ENCODE assay signal across 1 cellular context in the genomic region with DNA sequence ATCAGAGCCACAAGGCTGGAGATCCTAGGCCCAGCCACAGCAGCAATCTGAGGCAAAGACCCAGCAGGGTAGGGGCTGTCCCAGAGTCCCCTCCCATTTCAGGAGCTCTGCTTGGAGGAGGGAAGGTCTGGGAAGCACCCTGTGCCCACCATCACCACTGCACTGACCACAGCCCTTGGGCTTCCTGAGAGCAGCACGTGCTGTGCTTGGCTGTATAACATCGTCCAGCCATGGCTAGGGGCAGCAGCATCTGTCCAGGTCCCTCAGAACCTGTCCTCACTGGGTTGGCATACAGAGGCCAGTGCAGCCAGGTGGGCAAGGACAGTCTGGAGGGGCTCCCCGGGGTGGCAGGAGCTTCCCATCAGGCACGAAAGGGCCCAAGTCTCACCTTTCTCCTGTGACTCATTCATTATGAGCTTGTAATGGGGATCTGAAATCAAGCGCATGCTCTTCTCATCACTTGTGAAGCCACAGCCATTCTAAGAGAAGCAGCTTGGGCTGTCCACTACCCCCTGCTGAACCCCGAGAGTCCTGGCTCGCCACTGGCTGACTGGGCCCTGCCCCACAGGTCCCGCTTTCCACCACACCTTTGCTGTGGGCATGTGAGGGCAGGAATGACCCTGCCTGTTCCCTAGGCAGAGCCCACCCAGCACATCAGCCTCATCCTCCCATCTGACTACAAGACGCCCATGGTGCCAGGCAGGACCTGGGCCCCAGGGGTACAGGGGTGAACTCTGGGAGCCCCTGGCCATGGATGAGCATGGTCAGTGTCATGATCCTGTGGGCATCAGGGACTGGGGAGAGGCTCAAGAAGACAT.
TF ChIP-seq lines count a peak whose summit lies in the region.

No MANE protein-coding gene starts in this region.

TF ChIP-seq in K562, 482 proteins besides CTCF, POLR2A, EP300 and RAD21 (continued from another document and continues in another):
- TF ChIP-seq, protein P1, sequence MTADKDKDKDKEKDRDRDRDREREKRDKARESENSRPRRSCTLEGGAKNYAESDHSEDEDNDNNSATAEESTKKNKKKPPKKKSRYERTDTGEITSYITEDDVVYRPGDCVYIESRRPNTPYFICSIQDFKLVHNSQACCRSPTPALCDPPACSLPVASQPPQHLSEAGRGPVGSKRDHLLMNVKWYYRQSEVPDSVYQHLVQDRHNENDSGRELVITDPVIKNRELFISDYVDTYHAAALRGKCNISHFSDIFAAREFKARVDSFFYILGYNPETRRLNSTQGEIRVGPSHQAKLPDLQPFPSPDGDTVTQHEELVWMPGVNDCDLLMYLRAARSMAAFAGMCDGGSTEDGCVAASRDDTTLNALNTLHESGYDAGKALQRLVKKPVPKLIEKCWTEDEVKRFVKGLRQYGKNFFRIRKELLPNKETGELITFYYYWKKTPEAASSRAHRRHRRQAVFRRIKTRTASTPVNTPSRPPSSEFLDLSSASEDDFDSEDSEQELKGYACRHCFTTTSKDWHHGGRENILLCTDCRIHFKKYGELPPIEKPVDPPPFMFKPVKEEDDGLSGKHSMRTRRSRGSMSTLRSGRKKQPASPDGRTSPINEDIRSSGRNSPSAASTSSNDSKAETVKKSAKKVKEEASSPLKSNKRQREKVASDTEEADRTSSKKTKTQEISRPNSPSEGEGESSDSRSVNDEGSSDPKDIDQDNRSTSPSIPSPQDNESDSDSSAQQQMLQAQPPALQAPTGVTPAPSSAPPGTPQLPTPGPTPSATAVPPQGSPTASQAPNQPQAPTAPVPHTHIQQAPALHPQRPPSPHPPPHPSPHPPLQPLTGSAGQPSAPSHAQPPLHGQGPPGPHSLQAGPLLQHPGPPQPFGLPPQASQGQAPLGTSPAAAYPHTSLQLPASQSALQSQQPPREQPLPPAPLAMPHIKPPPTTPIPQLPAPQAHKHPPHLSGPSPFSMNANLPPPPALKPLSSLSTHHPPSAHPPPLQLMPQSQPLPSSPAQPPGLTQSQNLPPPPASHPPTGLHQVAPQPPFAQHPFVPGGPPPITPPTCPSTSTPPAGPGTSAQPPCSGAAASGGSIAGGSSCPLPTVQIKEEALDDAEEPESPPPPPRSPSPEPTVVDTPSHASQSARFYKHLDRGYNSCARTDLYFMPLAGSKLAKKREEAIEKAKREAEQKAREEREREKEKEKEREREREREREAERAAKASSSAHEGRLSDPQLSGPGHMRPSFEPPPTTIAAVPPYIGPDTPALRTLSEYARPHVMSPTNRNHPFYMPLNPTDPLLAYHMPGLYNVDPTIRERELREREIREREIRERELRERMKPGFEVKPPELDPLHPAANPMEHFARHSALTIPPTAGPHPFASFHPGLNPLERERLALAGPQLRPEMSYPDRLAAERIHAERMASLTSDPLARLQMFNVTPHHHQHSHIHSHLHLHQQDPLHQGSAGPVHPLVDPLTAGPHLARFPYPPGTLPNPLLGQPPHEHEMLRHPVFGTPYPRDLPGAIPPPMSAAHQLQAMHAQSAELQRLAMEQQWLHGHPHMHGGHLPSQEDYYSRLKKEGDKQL (CRISPR knock-in tag; IDR thresholded peaks at IDR 0.05; ENCODE audit: borderline replicate concordance) = no peak
- TF ChIP-seq, protein P2, sequence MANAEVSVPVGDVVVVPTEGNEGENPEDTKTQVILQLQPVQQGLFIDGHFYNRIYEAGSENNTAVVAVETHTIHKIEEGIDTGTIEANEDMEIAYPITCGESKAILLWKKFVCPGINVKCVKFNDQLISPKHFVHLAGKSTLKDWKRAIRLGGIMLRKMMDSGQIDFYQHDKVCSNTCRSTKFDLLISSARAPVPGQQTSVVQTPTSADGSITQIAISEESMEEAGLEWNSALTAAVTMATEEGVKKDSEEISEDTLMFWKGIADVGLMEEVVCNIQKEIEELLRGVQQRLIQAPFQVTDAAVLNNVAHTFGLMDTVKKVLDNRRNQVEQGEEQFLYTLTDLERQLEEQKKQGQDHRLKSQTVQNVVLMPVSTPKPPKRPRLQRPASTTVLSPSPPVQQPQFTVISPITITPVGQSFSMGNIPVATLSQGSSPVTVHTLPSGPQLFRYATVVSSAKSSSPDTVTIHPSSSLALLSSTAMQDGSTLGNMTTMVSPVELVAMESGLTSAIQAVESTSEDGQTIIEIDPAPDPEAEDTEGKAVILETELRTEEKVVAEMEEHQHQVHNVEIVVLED (CRISPR knock-in tag; IDR thresholded peaks at IDR 0.05) = no peak
- no peak for TF ChIP-seq POLR2B (IDR thresholded peaks at IDR 0.05; ENCODE audit: low read depth, partially characterized antibody)
- no peak for TF ChIP-seq SRSF1 (IDR thresholded peaks at IDR 0.05; ENCODE audit: low read depth, low read length)
- TF ChIP-seq KAT8 (IDR thresholded peaks at IDR 0.05; ENCODE audit: low read depth) = no peak
- TF ChIP-seq CBX3 (IDR thresholded peaks at IDR 0.05; ENCODE audit: borderline replicate concordance in 1 of 2, low read length in 2 of 2) = no peak
- TF ChIP-seq, protein P3, sequence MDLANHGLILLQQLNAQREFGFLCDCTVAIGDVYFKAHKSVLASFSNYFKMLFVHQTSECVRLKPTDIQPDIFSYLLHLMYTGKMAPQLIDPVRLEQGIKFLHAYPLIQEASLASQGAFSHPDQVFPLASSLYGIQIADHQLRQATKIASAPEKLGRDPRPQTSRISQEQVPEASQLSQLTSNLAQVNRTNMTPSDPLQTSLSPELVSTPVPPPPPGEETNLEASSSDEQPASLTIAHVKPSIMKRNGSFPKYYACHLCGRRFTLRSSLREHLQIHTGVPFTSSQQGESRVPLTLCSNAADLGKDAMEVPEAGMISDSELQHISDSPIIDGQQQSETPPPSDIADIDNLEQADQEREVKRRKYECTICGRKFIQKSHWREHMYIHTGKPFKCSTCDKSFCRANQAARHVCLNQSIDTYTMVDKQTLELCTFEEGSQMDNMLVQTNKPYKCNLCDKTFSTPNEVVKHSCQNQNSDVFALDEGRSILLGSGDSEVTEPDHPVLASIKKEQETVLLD (IDR thresholded peaks at IDR 0.05) = no peak
- no peak for TF ChIP-seq EP400 (IDR thresholded peaks at IDR 0.05)
- no peak for TF ChIP-seq NCOA4 (IDR thresholded peaks at IDR 0.05; ENCODE audit: partially characterized antibody)
- no peak for TF ChIP-seq ZNF184 (CRISPR knock-in tag; IDR thresholded peaks at IDR 0.05)
- no peak for TF ChIP-seq NFXL1 (CRISPR knock-in tag; IDR thresholded peaks at IDR 0.05)
- no peak for TF ChIP-seq MXI1 (IDR thresholded peaks at IDR 0.05; ENCODE audit: low read depth, low read length)
- TF ChIP-seq, protein P4, sequence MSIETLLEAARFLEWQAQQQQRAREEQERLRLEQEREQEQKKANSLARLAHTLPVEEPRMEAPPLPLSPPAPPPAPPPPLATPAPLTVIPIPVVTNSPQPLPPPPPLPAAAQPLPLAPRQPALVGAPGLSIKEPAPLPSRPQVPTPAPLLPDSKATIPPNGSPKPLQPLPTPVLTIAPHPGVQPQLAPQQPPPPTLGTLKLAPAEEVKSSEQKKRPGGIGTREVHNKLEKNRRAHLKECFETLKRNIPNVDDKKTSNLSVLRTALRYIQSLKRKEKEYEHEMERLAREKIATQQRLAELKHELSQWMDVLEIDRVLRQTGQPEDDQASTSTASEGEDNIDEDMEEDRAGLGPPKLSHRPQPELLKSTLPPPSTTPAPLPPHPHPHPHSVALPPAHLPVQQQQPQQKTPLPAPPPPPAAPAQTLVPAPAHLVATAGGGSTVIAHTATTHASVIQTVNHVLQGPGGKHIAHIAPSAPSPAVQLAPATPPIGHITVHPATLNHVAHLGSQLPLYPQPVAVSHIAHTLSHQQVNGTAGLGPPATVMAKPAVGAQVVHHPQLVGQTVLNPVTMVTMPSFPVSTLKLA (conservative IDR thresholded peaks at IDR 0.05) = no peak
- TF ChIP-seq ZKSCAN3 (CRISPR knock-in tag; IDR thresholded peaks at IDR 0.05) = no peak
- TF ChIP-seq SNRNP70 (optimal IDR thresholded peaks at IDR 0.05; ENCODE audit: low read depth, low read length) = no peak
- TF ChIP-seq KLF10 (CRISPR knock-in tag; IDR thresholded peaks at IDR 0.05) = no peak
- no peak for TF ChIP-seq TEAD4 (IDR thresholded peaks at IDR 0.05; ENCODE audit: low read length)
- 0 out of 2 replicates have a peak, but pooled peaks have one; percentile 11 for TF ChIP-seq TEAD4 (CRISPR knock-in tag; IDR thresholded peaks at IDR 0.05; ENCODE audit: borderline replicate concordance)
- TF ChIP-seq, protein P5, sequence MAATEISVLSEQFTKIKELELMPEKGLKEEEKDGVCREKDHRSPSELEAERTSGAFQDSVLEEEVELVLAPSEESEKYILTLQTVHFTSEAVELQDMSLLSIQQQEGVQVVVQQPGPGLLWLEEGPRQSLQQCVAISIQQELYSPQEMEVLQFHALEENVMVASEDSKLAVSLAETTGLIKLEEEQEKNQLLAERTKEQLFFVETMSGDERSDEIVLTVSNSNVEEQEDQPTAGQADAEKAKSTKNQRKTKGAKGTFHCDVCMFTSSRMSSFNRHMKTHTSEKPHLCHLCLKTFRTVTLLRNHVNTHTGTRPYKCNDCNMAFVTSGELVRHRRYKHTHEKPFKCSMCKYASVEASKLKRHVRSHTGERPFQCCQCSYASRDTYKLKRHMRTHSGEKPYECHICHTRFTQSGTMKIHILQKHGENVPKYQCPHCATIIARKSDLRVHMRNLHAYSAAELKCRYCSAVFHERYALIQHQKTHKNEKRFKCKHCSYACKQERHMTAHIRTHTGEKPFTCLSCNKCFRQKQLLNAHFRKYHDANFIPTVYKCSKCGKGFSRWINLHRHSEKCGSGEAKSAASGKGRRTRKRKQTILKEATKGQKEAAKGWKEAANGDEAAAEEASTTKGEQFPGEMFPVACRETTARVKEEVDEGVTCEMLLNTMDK (IDR thresholded peaks at IDR 0.05; ENCODE audit: borderline replicate concordance, insufficient read depth, low read depth, low read length, poor library complexity, severe bottlenecking) = no peak
- TF ChIP-seq FOXM1 (IDR thresholded peaks at IDR 0.05; ENCODE audit: low read depth) = no peak
- no peak for TF ChIP-seq FOXM1 (CRISPR knock-in tag; IDR thresholded peaks at IDR 0.05; ENCODE audit: low read depth)
- TF ChIP-seq ZNF444 (CRISPR knock-in tag; IDR thresholded peaks at IDR 0.05) = no peak
- TF ChIP-seq SMAD4 (CRISPR knock-in tag; conservative IDR thresholded peaks at IDR 0.05) = no peak
- TF ChIP-seq, protein P6, sequence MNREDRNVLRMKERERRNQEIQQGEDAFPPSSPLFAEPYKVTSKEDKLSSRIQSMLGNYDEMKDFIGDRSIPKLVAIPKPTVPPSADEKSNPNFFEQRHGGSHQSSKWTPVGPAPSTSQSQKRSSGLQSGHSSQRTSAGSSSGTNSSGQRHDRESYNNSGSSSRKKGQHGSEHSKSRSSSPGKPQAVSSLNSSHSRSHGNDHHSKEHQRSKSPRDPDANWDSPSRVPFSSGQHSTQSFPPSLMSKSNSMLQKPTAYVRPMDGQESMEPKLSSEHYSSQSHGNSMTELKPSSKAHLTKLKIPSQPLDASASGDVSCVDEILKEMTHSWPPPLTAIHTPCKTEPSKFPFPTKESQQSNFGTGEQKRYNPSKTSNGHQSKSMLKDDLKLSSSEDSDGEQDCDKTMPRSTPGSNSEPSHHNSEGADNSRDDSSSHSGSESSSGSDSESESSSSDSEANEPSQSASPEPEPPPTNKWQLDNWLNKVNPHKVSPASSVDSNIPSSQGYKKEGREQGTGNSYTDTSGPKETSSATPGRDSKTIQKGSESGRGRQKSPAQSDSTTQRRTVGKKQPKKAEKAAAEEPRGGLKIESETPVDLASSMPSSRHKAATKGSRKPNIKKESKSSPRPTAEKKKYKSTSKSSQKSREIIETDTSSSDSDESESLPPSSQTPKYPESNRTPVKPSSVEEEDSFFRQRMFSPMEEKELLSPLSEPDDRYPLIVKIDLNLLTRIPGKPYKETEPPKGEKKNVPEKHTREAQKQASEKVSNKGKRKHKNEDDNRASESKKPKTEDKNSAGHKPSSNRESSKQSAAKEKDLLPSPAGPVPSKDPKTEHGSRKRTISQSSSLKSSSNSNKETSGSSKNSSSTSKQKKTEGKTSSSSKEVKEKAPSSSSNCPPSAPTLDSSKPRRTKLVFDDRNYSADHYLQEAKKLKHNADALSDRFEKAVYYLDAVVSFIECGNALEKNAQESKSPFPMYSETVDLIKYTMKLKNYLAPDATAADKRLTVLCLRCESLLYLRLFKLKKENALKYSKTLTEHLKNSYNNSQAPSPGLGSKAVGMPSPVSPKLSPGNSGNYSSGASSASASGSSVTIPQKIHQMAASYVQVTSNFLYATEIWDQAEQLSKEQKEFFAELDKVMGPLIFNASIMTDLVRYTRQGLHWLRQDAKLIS (CRISPR knock-in tag; IDR thresholded peaks at IDR 0.05) = no peak
- no peak for TF ChIP-seq ELF1 (tag; IDR thresholded peaks at IDR 0.05)
- peak; percentile 77 to 80 for TF ChIP-seq NRF1 (conservative IDR thresholded peaks at IDR 0.05 in 1 of 2, IDR thresholded peaks at IDR 0.05 in 1 of 2)
- TF ChIP-seq ZNF830 (CRISPR knock-in tag; IDR thresholded peaks at IDR 0.05) = 0 out of 2 replicates have a peak, but pooled peaks have one; percentile 44
- no peak for TF ChIP-seq ZBTB1 (CRISPR knock-in tag; IDR thresholded peaks at IDR 0.05; ENCODE audit: borderline replicate concordance, low read depth)
- no peak for TF ChIP-seq SLC30A9 (CRISPR knock-in tag; IDR thresholded peaks at IDR 0.05)
- TF ChIP-seq KLF13 (tag; IDR thresholded peaks at IDR 0.05; ENCODE audit: borderline replicate concordance, low read depth) = no peak
- no peak for TF ChIP-seq NR3C1 (CRISPR knock-in tag; IDR thresholded peaks at IDR 0.05)
- TF ChIP-seq, protein P7, sequence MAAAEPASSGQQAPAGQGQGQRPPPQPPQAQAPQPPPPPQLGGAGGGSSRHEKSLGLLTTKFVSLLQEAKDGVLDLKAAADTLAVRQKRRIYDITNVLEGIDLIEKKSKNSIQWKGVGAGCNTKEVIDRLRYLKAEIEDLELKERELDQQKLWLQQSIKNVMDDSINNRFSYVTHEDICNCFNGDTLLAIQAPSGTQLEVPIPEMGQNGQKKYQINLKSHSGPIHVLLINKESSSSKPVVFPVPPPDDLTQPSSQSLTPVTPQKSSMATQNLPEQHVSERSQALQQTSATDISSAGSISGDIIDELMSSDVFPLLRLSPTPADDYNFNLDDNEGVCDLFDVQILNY (CRISPR knock-in tag; IDR thresholded peaks at IDR 0.05) = peak; percentile 44; the same call in 1 of the 2 replicates
- no peak for TF ChIP-seq ILK (tag; IDR thresholded peaks at IDR 0.05; ENCODE audit: borderline replicate concordance, low read depth)
- TF ChIP-seq, protein P8, sequence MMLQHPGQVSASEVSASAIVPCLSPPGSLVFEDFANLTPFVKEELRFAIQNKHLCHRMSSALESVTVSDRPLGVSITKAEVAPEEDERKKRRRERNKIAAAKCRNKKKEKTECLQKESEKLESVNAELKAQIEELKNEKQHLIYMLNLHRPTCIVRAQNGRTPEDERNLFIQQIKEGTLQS (IDR thresholded peaks at IDR 0.05) = no peak
- TF ChIP-seq, protein P8 (CRISPR knock-in tag; conservative IDR thresholded peaks at IDR 0.05) = no peak
- TF ChIP-seq ZNF316 (IDR thresholded peaks at IDR 0.05) = no peak
- no peak for TF ChIP-seq HNRNPH1 (optimal IDR thresholded peaks at IDR 0.05; ENCODE audit: low read depth, low read length)
- no peak for TF ChIP-seq DPF2 (IDR thresholded peaks at IDR 0.05)
- no peak for TF ChIP-seq ZFP36 (IDR thresholded peaks at IDR 0.05; ENCODE audit: low read depth, low read length, partially characterized antibody)
